1 cellular context compared by ENCODE assay signal in genomic region chr2:236008006-236008405, GRCh38.
TF ChIP-seq lines count a peak whose summit lies in the region.

No MANE protein-coding gene starts in this region.

TF ChIP-seq in GM12878, 131 proteins besides CTCF, POLR2A, EP300 and RAD21 (continued from another document):
- TF ChIP-seq ZBTB4 (CRISPR knock-in tag; IDR thresholded peaks at IDR 0.05), result no peak
- no peak for TF ChIP-seq NFYA (IDR thresholded peaks at IDR 0.05; ENCODE audit: borderline replicate concordance, low read depth, low read length)
- TF ChIP-seq EZH2 (IDR thresholded peaks at IDR 0.05; ENCODE audit: borderline replicate concordance, control insufficient read depth, low read depth, low read length), result no peak
- no peak for TF ChIP-seq SMAD1 (IDR thresholded peaks at IDR 0.05; ENCODE audit: low read depth, partially characterized antibody)
- no peak for TF ChIP-seq GATAD2B (conservative IDR thresholded peaks at IDR 0.05; ENCODE audit: low read depth)
- no peak for TF ChIP-seq FOXK2 (IDR thresholded peaks at IDR 0.05)
- no peak for TF ChIP-seq PRDM15 (CRISPR knock-in tag; IDR thresholded peaks at IDR 0.05)
- TF ChIP-seq NR2C1 (IDR thresholded peaks at IDR 0.05), result no peak
- TF ChIP-seq SPI1 (IDR thresholded peaks at IDR 0.05; ENCODE audit: borderline replicate concordance, insufficient read depth, low read depth, low read length), result no peak
- no peak for TF ChIP-seq KLF5 (IDR thresholded peaks at IDR 0.05; ENCODE audit: partially characterized antibody)
